ENCODE assay signal across 8 cellular contexts in the genomic region with DNA sequence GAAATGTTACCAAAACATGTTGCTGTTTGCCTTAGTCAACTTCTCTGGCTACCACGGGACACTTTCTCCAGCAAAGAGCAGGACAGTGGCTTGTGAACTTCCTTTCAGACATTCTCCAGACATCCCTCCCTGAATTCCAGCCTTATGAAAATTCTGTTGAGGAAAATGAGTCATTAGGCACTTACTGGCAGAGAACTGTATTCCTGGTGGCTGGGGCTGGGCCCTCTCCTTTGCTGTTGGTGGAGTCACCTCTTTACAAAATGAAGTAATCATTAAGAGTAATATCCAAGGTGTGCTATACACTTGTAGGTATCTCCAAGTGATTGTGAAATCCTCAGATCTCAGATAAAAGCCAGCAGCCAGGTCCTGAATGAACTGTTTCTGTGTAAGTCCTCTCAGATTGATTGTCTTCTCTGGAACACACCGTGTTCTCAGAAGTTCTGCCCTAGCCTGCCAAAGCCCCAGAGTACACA. TPM values are rescaled to one million over a fixed set of nuclear protein-coding genes. Genes with fewer than 3 reads are reported as not detected.
A peak's percentile ranks its signal among the peaks of the same experiment; 100 is the strongest.
DNase-seq lines count a peak whose midpoint lies in the region; ATAC-seq and TF ChIP-seq lines count a peak whose summit lies in the region.

No MANE protein-coding gene starts in this region.

- H3K27me3 ChIP-seq in rectal smooth muscle tissue (ENCODE audit: control insufficient read depth, insufficient read depth, low read length) = no peaks in the 10 kb centered on the region

- TF ChIP-seq CTCF in Calu3 (IDR thresholded peaks at IDR 0.05; ENCODE audit: unreplicated experiment) = no peak

- H3K9me3 Mint-ChIP-seq in Calu3 (ENCODE audit: low read depth, unreplicated experiment) = no peaks in the 10 kb centered on the region

- no peak overlapping the region for H3K9ac ChIP-seq in rectal smooth muscle tissue (ENCODE audit: low read length)

- DNase-seq in Calu3 = peak; percentile 59
- DNase-seq in SW 1271 (lab: John Stamatoyannopoulos, UW) = peak; percentile 54 to 83
- peak; percentile 84 for DNase-seq in foreskin melanocyte
- DNase-seq in NCI-H146 treated with DMSO at 0.1 percent for 48 hours (lab: John Stamatoyannopoulos, UW; ENCODE audit: unreplicated experiment) = no peak

- intact Hi-C loops in Calu3 (cut with micrococcal nuclease; ENCODE audit: unreplicated experiment) = no loop called here

- ATAC-seq in HG02763 (IDR thresholded peaks at IDR 0.05; ENCODE audit: unreplicated experiment) (no peak), GM21717 (IDR thresholded peaks at IDR 0.05; ENCODE audit: unreplicated experiment) (no peak), GM18502 (IDR thresholded peaks at IDR 0.05; ENCODE audit: poor library complexity, unreplicated experiment) (no peak)

- no peaks in the 10 kb centered on the region for H3K36me3 ChIP-seq in rectal smooth muscle tissue (ENCODE audit: control insufficient read depth, insufficient read depth, low read length)

- H3K4me1 ChIP-seq in rectal smooth muscle tissue (ENCODE audit: control insufficient read depth, insufficient read depth, low read length) = peaks cover 29% of the 10 kb centered on the region

- BruUV-seq in Calu3 (replicated peaks; lab: Mats Ljungman, UMichigan) = no TSS peak

- CTCF ChIA-PET in Calu3 (lab: Charles Lee) = no interaction called here

- peaks cover 41% of the 10 kb centered on the region for H3K4me1 Mint-ChIP-seq in Calu3 (ENCODE audit: low read depth, unreplicated experiment)

- no peak overlapping the region for H3K4me3 ChIP-seq in rectal smooth muscle tissue (ENCODE audit: low read length)

- peak overlapping the region; percentile 47 for H3K27ac Mint-ChIP-seq in Calu3 (ENCODE audit: unreplicated experiment)

- no peaks in the 10 kb centered on the region for H3K36me3 Mint-ChIP-seq in Calu3 (ENCODE audit: insufficient read depth, unreplicated experiment)

- no peak overlapping the region for H3K4me3 Mint-ChIP-seq in Calu3 (ENCODE audit: low read depth, unreplicated experiment)

- no peaks in the 10 kb centered on the region for H3K27me3 Mint-ChIP-seq in Calu3 (ENCODE audit: unreplicated experiment)

- peak overlapping the region; percentile 86 for H3K27ac ChIP-seq in rectal smooth muscle tissue (ENCODE audit: low read depth, low read length)

RNA-seq across cellular contexts. Expression of gene FAP, which starts 1.4 kb away (rescaled TPM):
- 0.61 and 2.1 TPM in 2 replicates for total RNA-seq in Calu3 (2022)
